In the genomic region with DNA sequence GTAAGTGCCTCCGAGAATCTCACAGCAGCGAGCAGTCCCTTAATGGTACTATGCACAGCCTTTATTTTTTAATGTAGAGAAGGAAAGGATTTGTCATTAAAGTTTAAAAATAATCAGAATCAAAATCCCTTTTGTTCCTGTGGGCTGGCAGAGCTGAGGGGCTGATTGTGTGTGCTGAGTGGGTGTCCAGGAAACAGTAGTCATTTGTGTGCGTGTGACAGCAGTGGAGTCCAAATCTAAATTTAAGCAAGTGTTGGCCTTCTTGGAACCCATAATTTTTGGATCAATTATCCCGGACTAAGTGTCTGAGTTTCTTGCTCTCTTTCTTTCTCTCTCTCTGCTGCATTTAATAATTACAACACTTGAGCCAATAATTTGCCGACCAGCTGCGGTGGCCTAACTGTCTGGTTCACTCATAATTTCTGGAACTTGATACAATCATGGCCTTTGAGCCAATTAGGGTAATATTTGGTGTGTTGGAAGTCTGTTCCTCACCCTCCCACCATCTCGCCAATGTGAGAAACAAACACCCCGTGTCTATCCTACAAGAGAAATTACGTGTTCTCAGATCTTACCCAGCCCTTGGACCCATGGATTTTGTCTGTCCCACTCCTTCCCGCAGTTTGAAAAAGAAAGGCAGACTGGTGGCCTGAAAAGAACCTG, we compare ENCODE assay signal across 26 cellular contexts.
DNase-seq lines count a peak whose midpoint lies in the region; ATAC-seq and TF ChIP-seq lines count a peak whose summit lies in the region.
"Had no signal": no experiment of that assay in that cellular context is flagged by ENCODE, and none has a peak within 500 bp of the region (broad histone marks: within the 10 kb centered on the region; RNA-seq: fewer than 3 reads in every experiment).

No MANE protein-coding gene starts in this region.

- H3K36me3 Mint-ChIP-seq in brain: no peaks in the 10 kb centered on the region
- H3K36me3 Mint-ChIP-seq: naive thymus-derived CD4-positive, alpha-beta T cell had no signal

- H3K9me3 Mint-ChIP-seq in brain: peaks cover 0 to 6% (median 0%) of the 10 kb centered on the region in 5 experiments
- H3K9me3 Mint-ChIP-seq: activated CD8-positive, alpha-beta T cell treated with anti-CD3 and anti-CD28 coated beads for 36 hours; activated naive CD4-positive, alpha-beta T cell treated with anti-CD3 and anti-CD28 coated beads, Interleukin-2, amount 50 U/mL, for 24 hours; activated T-helper 2 cell treated with anti-CD3 and anti-CD28 coated beads, Interferon-gamma antibody, Interleukin-2, Interleukin-4, amounts not matched to agents 10 μg/mL and 5 μg/mL and 100 μg/mL, durations not matched to agents 14 hours and 24 hours and 36 hours; dendritic cell treated with granulocyte-macrophage colony-stimulating factor and Interleukin-4, amounts not matched to agents 40 ng/mL and 50 ng/mL, for 4 days had no signal

- intact Hi-C loops in left ventricle myocardium superior (cut with micrococcal nuclease) (no loop called here), sciatic nerve (cut with DNase I) (loop anchor here (10.0 kb wide), 2 partner anchors 776 to 1776 kb away; no protein-coding TSS in a partner anchor)

- DNase-seq in NCI-H1105 treated with DMSO at 0.1 percent for 48 hours (lab: John Stamatoyannopoulos, UW): peak; percentile 82
- no peak for DNase-seq in left ventricle myocardium superior
- DNase-seq in sciatic nerve (ENCODE audit: low spot score): no peak
- no peak for DNase-seq in Kasumi-1 (lab: John Stamatoyannopoulos, UW)
- no peak for DNase-seq in NOMO-1 treated with dmso at 0.1 percent for 144 hours (lab: John Stamatoyannopoulos, UW; ENCODE audit: unreplicated experiment)
- DNase-seq: activated CD4-positive, alpha-beta T cell treated with anti-CD3 and anti-CD28 coated beads for 1 hour; activated CD8-positive, alpha-beta T cell treated with anti-CD3 and anti-CD28 coated beads for 36 hours; Calu3; central memory CD4-positive, alpha-beta T cell; DND-41; naive thymus-derived CD4-positive, alpha-beta T cell; NCI-H1694; NCI-H2171; NCI-H526 treated with DMSO at 0.1 percent for 48 hours; occipital lobe; retina; stimulated activated CD4-positive, alpha-beta T cell treated with anti-CD3 and anti-CD28 coated beads, Interleukin-4, amount 100 ng/mL, for 1 hour; upper lobe of right lung had no signal

- TF ChIP-seq CTCF in brain (conservative IDR thresholded peaks at IDR 0.05): no peak

- peaks cover 54% of the 10 kb centered on the region for H3K4me1 Mint-ChIP-seq in brain
- H3K4me1 Mint-ChIP-seq: activated naive CD4-positive, alpha-beta T cell treated with anti-CD3 and anti-CD28 coated beads, Interleukin-2, amount 50 U/mL, for 24 hours; naive thymus-derived CD4-positive, alpha-beta T cell had no signal

- peak; percentile 68 for ATAC-seq in left ventricle myocardium superior
- peak; percentile 60 for ATAC-seq in sciatic nerve
- ATAC-seq in GM21423 (IDR thresholded peaks at IDR 0.05; ENCODE audit: unreplicated experiment): no peak
- ATAC-seq: activated CD8-positive, alpha-beta T cell treated with anti-CD3 and anti-CD28 coated beads for 36 hours; gastroesophageal sphincter; left lobe of liver; naive thymus-derived CD4-positive, alpha-beta T cell; SK-N-SH treated with all-trans-retinoic acid at 6 μM for 48 hours; upper lobe of right lung had no signal

- H3K27ac Mint-ChIP-seq in brain: peak overlapping the region; percentile 53 to 90 (median 83)
- H3K27ac Mint-ChIP-seq: activated CD8-positive, alpha-beta T cell treated with anti-CD3 and anti-CD28 coated beads for 36 hours; activated naive CD4-positive, alpha-beta T cell treated with anti-CD3 and anti-CD28 coated beads, Interleukin-2, amount 50 U/mL, for 24 hours; activated T-helper 2 cell treated with anti-CD3 and anti-CD28 coated beads, Interferon-gamma antibody, Interleukin-2, Interleukin-4, amounts not matched to agents 10 μg/mL and 5 μg/mL and 100 μg/mL, durations not matched to agents 14 hours and 24 hours and 36 hours; naive thymus-derived CD4-positive, alpha-beta T cell had no signal

- no peaks in the 10 kb centered on the region for H3K27me3 Mint-ChIP-seq in brain

- H3K4me3 Mint-ChIP-seq in brain: peak overlapping the region in 2 of 5 experiments; percentile 7 to 67
- H3K4me3 Mint-ChIP-seq: activated CD8-positive, alpha-beta T cell treated with anti-CD3 and anti-CD28 coated beads for 36 hours; activated naive CD4-positive, alpha-beta T cell treated with anti-CD3 and anti-CD28 coated beads, Interleukin-2, amount 50 U/mL, for 24 hours; dendritic cell treated with granulocyte-macrophage colony-stimulating factor and Interleukin-4, amounts not matched to agents 40 ng/mL and 50 ng/mL, for 4 days; naive thymus-derived CD4-positive, alpha-beta T cell had no signal
